1 cellular context compared by ENCODE assay signal in the genomic region with DNA sequence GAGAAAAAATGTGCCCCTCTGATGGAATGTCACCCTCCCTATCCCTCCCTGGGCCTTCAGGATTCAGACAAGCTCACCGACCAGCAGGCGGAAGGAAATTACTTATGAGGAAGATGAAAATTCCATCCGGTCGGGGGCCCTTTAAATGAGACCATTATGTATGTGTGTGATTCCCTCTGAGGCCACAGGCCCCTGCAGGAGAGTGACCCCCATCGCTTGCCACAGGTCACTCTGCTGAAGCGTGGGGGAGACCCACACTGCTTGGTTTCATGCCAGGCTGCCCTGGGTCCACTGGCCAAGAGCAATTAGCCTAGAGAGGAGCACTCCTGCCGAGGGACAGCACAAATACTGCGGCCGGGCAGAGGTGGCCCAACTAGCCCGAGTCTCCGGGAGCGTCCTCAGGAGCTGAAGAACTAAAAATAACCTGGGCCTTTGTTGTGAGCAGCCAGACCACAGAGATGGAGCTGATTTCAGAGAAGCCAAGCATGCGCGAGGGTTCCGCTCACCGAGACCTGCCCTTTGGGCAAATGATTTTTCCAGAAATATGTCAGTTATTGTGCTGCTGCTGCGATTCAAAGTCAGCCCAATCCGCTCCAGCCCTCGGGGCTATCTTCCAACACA.
TF ChIP-seq lines count a peak whose summit lies in the region.

No MANE protein-coding gene starts in this region.

TF ChIP-seq in GM23338, 12 proteins besides CTCF, POLR2A, EP300 and RAD21 (continued from another document):
- no peak for TF ChIP-seq NANOG (IDR thresholded peaks at IDR 0.05; ENCODE audit: borderline replicate concordance)
- TF ChIP-seq REST (IDR thresholded peaks at IDR 0.05; ENCODE audit: unreplicated experiment) = no peak
- no peak for TF ChIP-seq JUNB (IDR thresholded peaks at IDR 0.05; ENCODE audit: unreplicated experiment)
